22 cellular contexts compared by ENCODE assay signal in genomic region chr16:88373927-88374492, GRCh38. TPM values are rescaled to one million over a fixed set of nuclear protein-coding genes. Genes with fewer than 3 reads are reported as not detected.
A peak's percentile ranks its signal among the peaks of the same experiment; 100 is the strongest.
DNase-seq lines count a peak whose midpoint lies in the region; ATAC-seq and TF ChIP-seq lines count a peak whose summit lies in the region.
"Had no signal": no experiment of that assay in that cellular context is flagged by ENCODE, and none has a peak within 500 bp of the region (broad histone marks: within the 10 kb centered on the region; RNA-seq: fewer than 3 reads in every experiment).

No MANE protein-coding gene starts in this region.

- intact Hi-C loops in left lung (cut with DNase I) (no loop called here), spleen (cut with DNase I; ENCODE audit: low total_unique reads) (no loop called here)

- no peak for TF ChIP-seq CTCF in SK-N-SH (IDR thresholded peaks at IDR 0.05)
- no peak for TF ChIP-seq CTCF in HEK293 (tag by site-specific recombination; IDR thresholded peaks at IDR 0.05)
- TF ChIP-seq CTCF in left lung (IDR thresholded peaks at IDR 0.05): no peak
- TF ChIP-seq CTCF in spleen (IDR thresholded peaks at IDR 0.05 in 8 of 11, conservative IDR thresholded peaks at IDR 0.05 in 3 of 11): no peak

- no peak overlapping the region for H3K9ac ChIP-seq in SK-N-SH

- POLR2A ChIA-PET in SK-N-SH (lab: Yijun Ruan, JAX): no interaction called here
- POLR2A ChIA-PET in HEK293 (lab: Yijun Ruan, JAX): no interaction called here

- CTCF ChIA-PET in SK-N-SH (lab: Yijun Ruan, JAX): interaction anchor here (0.8 to 1.2 kb wide), 3 partner anchors 9 to 179 kb away, joined by 3 to 4 read pairs (median 3); no protein-coding TSS in a partner anchor
- CTCF ChIA-PET in HEK293 (lab: Yijun Ruan, JAX): interaction anchor here (0.7 kb wide), 1 partner anchor 81 kb away, joined by 3 read pairs; no protein-coding TSS in a partner anchor

- WGBS in SK-N-SH (ENCODE audit: low lambda C conversion rate): 86% methylated on average over 5 of the region's 5 CpGs
- WGBS in spleen, 5 donors: 83 to 91% (median 87%) methylated on average over 5 of the region's 5 CpGs

- no peaks in the 10 kb centered on the region for H3K9me2 ChIP-seq in SK-N-SH

- H3K4me2 ChIP-seq in SK-N-SH: no peak overlapping the region

- TF ChIP-seq POLR2A in spleen (IDR thresholded peaks at IDR 0.05): no peak

- H4K20me1 ChIP-seq in SK-N-SH (ENCODE audit: insufficient read depth): no peaks in the 10 kb centered on the region

- no peak for DNase-seq in SK-N-SH
- peak; percentile 17 to 37 for DNase-seq in left lung
- peak; percentile 37 for DNase-seq in spleen
- DNase-seq in left lobe of liver (ENCODE audit: low spot score): no peak
- DNase-seq: ACHN, DMS53, GDM1, Kasumi-1, MG63, NCI-H1417, NCI-H1694 treated with DMSO at 0.1 percent for 48 hours, NCI-H2081 treated with DMSO at 0.1 percent for 48 hours, NCI-H446, NCI-H526, OCI-M1, SHP77 had no signal

- no peak overlapping the region for H3K27ac ChIP-seq in SK-N-SH (ENCODE audit: low read depth in 2 of 2, low read length in 1 of 2)
- H3K27ac ChIP-seq in HEK293 (ENCODE audit: extremely low read depth, low read depth, low read length): no peak overlapping the region
- H3K27ac ChIP-seq in left lung: no peak overlapping the region
- no peak overlapping the region for H3K27ac ChIP-seq in spleen
- H3K27ac ChIP-seq: 22Rv1, C4-2B had no signal

- peaks cover 0 to 6% of the 10 kb centered on the region in 2 experiments; a peak in 1 of 4 replicates for H3K4me1 ChIP-seq in SK-N-SH (ENCODE audit: control insufficient read depth in 1 of 2, insufficient read depth in 2 of 2, low read depth in 1 of 2, low read length in 1 of 2)
- H3K4me1 ChIP-seq in HEK293 (ENCODE audit: control insufficient read depth, insufficient read depth, low read length): no peaks in the 10 kb centered on the region
- no peaks in the 10 kb centered on the region for H3K4me1 ChIP-seq in left lung
- no peaks in the 10 kb centered on the region for H3K4me1 ChIP-seq in spleen

- TF ChIP-seq EP300 in SK-N-SH (IDR thresholded peaks at IDR 0.05; ENCODE audit: borderline replicate concordance in 1 of 2, low read depth in 1 of 2, low read length in 1 of 2): no peak

- H3K27me3 ChIP-seq in SK-N-SH (ENCODE audit: insufficient read depth) (no peaks in the 10 kb centered on the region), left lung (peaks cover 0 to 27% of the 10 kb centered on the region in 2 donors), spleen (replicated peaks in 1 of 7) (peaks cover 0 to 29% (median 0%) of the 10 kb centered on the region in 7 donors)
- H3K27me3 ChIP-seq: MG63 had no signal

- no peak overlapping the region for H3K4me3 ChIP-seq in SK-N-SH (ENCODE audit: low read depth in 2 of 2, low read length in 1 of 2)
- no peak overlapping the region for H3K4me3 ChIP-seq in HEK293 (ENCODE audit: low read depth, low read length)
- no peak overlapping the region for H3K4me3 ChIP-seq in left lung
- no peak overlapping the region for H3K4me3 ChIP-seq in spleen
- H3K4me3 ChIP-seq: MG63 had no signal

- H3K36me3 ChIP-seq in SK-N-SH (replicated peaks in 1 of 2; ENCODE audit: control insufficient read depth in 1 of 2, insufficient read depth in 2 of 2, low read length in 1 of 2): no peaks in the 10 kb centered on the region
- no peaks in the 10 kb centered on the region for H3K36me3 ChIP-seq in HEK293 (ENCODE audit: control insufficient read depth in 2 of 2, insufficient read depth in 1 of 2, low read length in 2 of 2)
- no peaks in the 10 kb centered on the region for H3K36me3 ChIP-seq in left lung
- no peaks in the 10 kb centered on the region for H3K36me3 ChIP-seq in spleen
- H3K36me3 ChIP-seq: MG63 had no signal

- ATAC-seq in SK-N-SH treated with all-trans-retinoic acid at 6 μM for 48 hours: no peak
- ATAC-seq in left lung: no peak
- ATAC-seq in GM21529 (IDR thresholded peaks at IDR 0.05; ENCODE audit: unreplicated experiment): no peak
- no peak for ATAC-seq in GM21381 (IDR thresholded peaks at IDR 0.05; ENCODE audit: unreplicated experiment)
- no peak for ATAC-seq in left lobe of liver

- H2AFZ ChIP-seq in SK-N-SH (ENCODE audit: low read depth): no peak overlapping the region

- H3K9me3 ChIP-seq in SK-N-SH (no peaks in the 10 kb centered on the region), HEK293 (ENCODE audit: control insufficient read depth, insufficient read depth, low read depth, low read length) (no peaks in the 10 kb centered on the region), left lung (no peaks in the 10 kb centered on the region), spleen (no peaks in the 10 kb centered on the region)
- H3K9me3 ChIP-seq: MG63 had no signal

- TF ChIP-seq RAD21 in SK-N-SH (IDR thresholded peaks at IDR 0.05; ENCODE audit: low read length): no peak

- H3F3A ChIP-seq in SK-N-SH (replicated peaks; ENCODE audit: insufficient read depth): no peaks in the 10 kb centered on the region

- no peaks in the 10 kb centered on the region for H3K79me2 ChIP-seq in SK-N-SH (ENCODE audit: insufficient read depth)

TF ChIP-seq in SK-N-SH treated with all-trans-retinoic acid at 6 μM for 48 hours, 23 proteins besides CTCF, POLR2A, EP300 and RAD21:
- TF ChIP-seq ZFP3 (CRISPR knock-in tag; IDR thresholded peaks at IDR 0.05): peak; percentile 93
- TF ChIP-seq ARNTL (CRISPR knock-in tag; IDR thresholded peaks at IDR 0.05; ENCODE audit: borderline replicate concordance, low read depth): no peak

TF ChIP-seq in SK-N-SH, 30 proteins besides CTCF, POLR2A, EP300 and RAD21 (continues in another document):
- TF ChIP-seq CHD2 (IDR thresholded peaks at IDR 0.05; ENCODE audit: low read length, partially characterized antibody) (no peak), JUND (IDR thresholded peaks at IDR 0.05) (no peak), SMC3 (IDR thresholded peaks at IDR 0.05; ENCODE audit: low read depth, low read length) (no peak), IRF3 (IDR thresholded peaks at IDR 0.05; ENCODE audit: low read depth, low read length) (no peak), ELF1 (IDR thresholded peaks at IDR 0.05) (no peak), GABPA (IDR thresholded peaks at IDR 0.05; ENCODE audit: low read depth) (no peak), MAX (IDR thresholded peaks at IDR 0.05; ENCODE audit: low read depth) (no peak), TCF12 (IDR thresholded peaks at IDR 0.05) (no peak), RCOR1 (IDR thresholded peaks at IDR 0.05; ENCODE audit: low read length) (no peak)

TF ChIP-seq in HEK293, 187 proteins besides CTCF, POLR2A, EP300 and RAD21:
- TF ChIP-seq ZFP3 (tag by site-specific recombination; IDR thresholded peaks at IDR 0.05; ENCODE audit: low read depth): peak; percentile 78
- TF ChIP-seq ZNF704 (tag by site-specific recombination; IDR thresholded peaks at IDR 0.05): no peak
- TF ChIP-seq TRIM28 (IDR thresholded peaks at IDR 0.05; ENCODE audit: borderline replicate concordance, low read length): no peak
- TF ChIP-seq ZBTB6 (tag by site-specific recombination; IDR thresholded peaks at IDR 0.05): no peak
- no peak for TF ChIP-seq ZNF843 (tag by site-specific recombination; IDR thresholded peaks at IDR 0.05)

RNA-seq across cellular contexts. Expression of gene ZNF469, which starts 8.7 kb away (rescaled TPM):
- polyA plus RNA-seq in SK-N-SH (2012; rRNA removed) (0.24 and 0.56 TPM in 2 replicates), spleen (under 1 TPM; 0.27 to 0.96 (median 0.35) TPM)
- 0.19 and 0.34 TPM in 2 replicates for polyA plus RNA-seq in SK-N-SH (2012; cell fraction: cytosol; rRNA removed)
- polyA plus RNA-seq in SK-N-SH (2012; cell fraction: nucleus; rRNA removed): 1.3 and 1.7 TPM in 2 replicates
- total RNA-seq in left lung (1 to 10 TPM; 2.1 to 5.5 TPM), spleen (1 to 10 TPM; 2.4 to 8.0 (median 4.0) TPM), left lobe of liver (0.38 TPM)

Comparison
In these comparisons a context has a peak if more than half of its experiments do, and no peak if none do; other contexts are left out.
1. DNase-seq: peak in left lung (2 of 2) and spleen (single experiment); none in SK-N-SH (single experiment) and left lobe of liver (single experiment).